Comparison of ENCODE assay signal across 10 cellular contexts in genomic region chr19:38661996-38662395, GRCh38. TPM values are rescaled to one million over a fixed set of nuclear protein-coding genes. Genes with fewer than 3 reads are reported as not detected.
DNase-seq lines count a peak whose midpoint lies in the region; ATAC-seq, FAIRE-seq and TF ChIP-seq lines count a peak whose summit lies in the region.
"Had no signal": no experiment of that assay in that cellular context is flagged by ENCODE, and none has a peak within 500 bp of the region (broad histone marks: within the 10 kb centered on the region; RNA-seq: fewer than 3 reads in every experiment).

No MANE protein-coding gene starts in this region.

- H3K27ac ChIP-seq in right lobe of liver (peak overlapping the region; percentile 31 to 94 (median 76)), HepG2 (ENCODE audit: extremely low read length, insufficient read depth, low read length) (no peak overlapping the region), dorsolateral prefrontal cortex (peak overlapping the region in 56 of 59 donors; percentile 2 to 96 (median 86))

- no peak overlapping the region for H3K4me2 ChIP-seq in HepG2 (ENCODE audit: low read depth, low read length)

- H4K20me1 ChIP-seq in HepG2 (ENCODE audit: insufficient read depth, low read length) = peaks cover 90% of the 10 kb centered on the region

- TF ChIP-seq CTCF in right lobe of liver (IDR thresholded peaks at IDR 0.05) (no peak), HepG2 (CRISPR knock-in tag; IDR thresholded peaks at IDR 0.05) (no peak), dorsolateral prefrontal cortex (IDR thresholded peaks at IDR 0.05 in 54 of 56, conservative IDR thresholded peaks at IDR 0.05 in 2 of 56; ENCODE audit: low read depth in 1 of 56, partially characterized antibody in 56 of 56) (no peak), nephron progenitor cell (IDR thresholded peaks at IDR 0.05) (no peak)

- H3K27me3 Mint-ChIP-seq in nephron progenitor cell (ENCODE audit: low read depth, poor library complexity) = no peaks in the 10 kb centered on the region
- H3K27me3 Mint-ChIP-seq: stimulated activated naive CD8-positive, alpha-beta T cell treated with anti-CD3 and anti-CD28 coated beads, Interleukin-15, Interleukin-2, amounts not matched to agents 100 ng/mL and 50 ng/mL, for 24 hours had no signal

- peak overlapping the region; percentile 28 for H3K4me3 Mint-ChIP-seq in nephron progenitor cell
- H3K4me3 Mint-ChIP-seq: activated T-cell treated with anti-CD3 and anti-CD28 coated beads, Interleukin-2, amount 50 U/mL, for 4 hours; stimulated activated naive CD8-positive, alpha-beta T cell treated with anti-CD3 and anti-CD28 coated beads, Interleukin-15, Interleukin-2, amounts not matched to agents 100 ng/mL and 50 ng/mL, for 24 hours had no signal

- H3K27me3 ChIP-seq in right lobe of liver = no peaks in the 10 kb centered on the region
- no peaks in the 10 kb centered on the region for H3K27me3 ChIP-seq in HepG2 (ENCODE audit: control insufficient read depth in 1 of 2, insufficient read depth in 2 of 2, low read length in 2 of 2)
- no peaks in the 10 kb centered on the region for H3K27me3 ChIP-seq in dorsolateral prefrontal cortex

- no TSS peak for BruUV-seq in HepG2 (replicated peaks; lab: Mats Ljungman, UMichigan)

- intact Hi-C loops in right lobe of liver (cut with DNase I) = no loop called here
- intact Hi-C loops in HepG2 (cut with micrococcal nuclease; ENCODE audit: unreplicated experiment) = no loop called here
- intact Hi-C loops in dorsolateral prefrontal cortex (cut with DNase I) = loop anchor here in 1 of 2 donors (5.0 kb wide), 1 partner anchor 55 kb away; no protein-coding TSS in a partner anchor
- intact Hi-C loops in sciatic nerve (cut with DNase I) = no loop called here

- DNase-seq in right lobe of liver (no peak), HepG2 (ENCODE audit: low spot score) (no peak), dorsolateral prefrontal cortex (no peak), nephron progenitor cell (no peak), epidermal melanocyte (ENCODE audit: insufficient read length, low spot score) (no peak), sciatic nerve (ENCODE audit: low spot score) (no peak), DMS 273 (lab: John Stamatoyannopoulos, UW; ENCODE audit: unreplicated experiment) (no peak)
- DNase-seq: activated T-cell treated with anti-CD3 and anti-CD28 coated beads, Interleukin-2, amount 50 U/mL, for 4 hours had no signal

- CTCF ChIA-PET in HepG2 (lab: Yijun Ruan, JAX; ENCODE audit: low intra/inter-chr PET ratio, low total read pairs) = no interaction called here

- no peak for TF ChIP-seq RAD21 in HepG2 (CRISPR knock-in tag; IDR thresholded peaks at IDR 0.05)

- H3K9me3 ChIP-seq in right lobe of liver (no peaks in the 10 kb centered on the region), HepG2 (ENCODE audit: low read length) (no peaks in the 10 kb centered on the region)

- H3K79me2 ChIP-seq in HepG2 (ENCODE audit: insufficient read depth, low read length) = peaks cover 96% of the 10 kb centered on the region

- ATAC-seq in right lobe of liver (no peak), HepG2 (no peak), sciatic nerve (no peak), GM21529 (IDR thresholded peaks at IDR 0.05; ENCODE audit: unreplicated experiment) (no peak)
- ATAC-seq: activated T-cell treated with anti-CD3 and anti-CD28 coated beads, Interleukin-2, amount 50 U/mL, for 4 hours had no signal

- H3K36me3 ChIP-seq in right lobe of liver (peaks cover 0 to 4% (median 0%) of the 10 kb centered on the region in 4 donors), HepG2 (replicated peaks in 1 of 2; ENCODE audit: control insufficient read depth in 1 of 2, insufficient read depth in 2 of 2, low read length in 2 of 2) (peaks cover 17 to 57% of the 10 kb centered on the region in 2 experiments)

- H3K36me3 Mint-ChIP-seq in nephron progenitor cell (ENCODE audit: low read depth) = peaks cover 7% of the 10 kb centered on the region

- POLR2A ChIA-PET in HepG2 (lab: Yijun Ruan, JAX) = interaction anchor here (1.3 to 2.6 kb wide), 4 partner anchors 9 to 22 kb away, joined by 5 to 8 read pairs (median 8); partner anchors contain the start of gene ACTN4

- no peak overlapping the region for H3K4me3 ChIP-seq in right lobe of liver
- no peak overlapping the region for H3K4me3 ChIP-seq in HepG2 (replicated peaks in 1 of 3; ENCODE audit: insufficient read depth in 1 of 3, low read depth in 2 of 3, low read length in 3 of 3)
- H3K4me3 ChIP-seq in dorsolateral prefrontal cortex = peak overlapping the region in 1 of 59 donors; percentile 4

- FAIRE-seq in HepG2 (lab: Jason Lieb, UNC) = no peak

- peak overlapping the region; percentile 96 for H3K27ac Mint-ChIP-seq in nephron progenitor cell
- H3K27ac Mint-ChIP-seq: stimulated activated naive CD8-positive, alpha-beta T cell treated with anti-CD3 and anti-CD28 coated beads, Interleukin-15, Interleukin-2, amounts not matched to agents 100 ng/mL and 50 ng/mL, for 24 hours had no signal

- no peak for TF ChIP-seq EP300 in HepG2 (IDR thresholded peaks at IDR 0.05; ENCODE audit: low read depth in 2 of 2, low read length in 2 of 2)
- no peak for TF ChIP-seq EP300 in HepG2 (CRISPR knock-in tag; IDR thresholded peaks at IDR 0.05; ENCODE audit: borderline replicate concordance)

- in situ Hi-C loops in HepG2 (cut with HindIII; ENCODE audit: extremely low pct_ligation_motif_present, low pct_unique_long_range_greater_than_20kb) = no loop called here

- H3K4me1 Mint-ChIP-seq in nephron progenitor cell = peaks cover 98% of the 10 kb centered on the region

- WGBS in right lobe of liver (ENCODE audit: insufficient coverage, low coverage, low lambda C conversion rate, missing lambda C conversion rate) = 0% methylated on average over 1 of the region's 1 CpG
- 80% methylated on average over 1 of the region's 1 CpG for WGBS in HepG2 (ENCODE audit: low lambda C conversion rate)

- H3K4me1 ChIP-seq in right lobe of liver (peaks cover 0 to 94% (median 47%) of the 10 kb centered on the region in 4 donors), HepG2 (ENCODE audit: insufficient read depth, low read length) (peaks cover 98% of the 10 kb centered on the region)

- H2AFZ ChIP-seq in HepG2 (ENCODE audit: low read length) = no peak overlapping the region

- no peak overlapping the region for H3K9ac ChIP-seq in HepG2 (ENCODE audit: insufficient read depth, low read depth, low read length)

- TF ChIP-seq POLR2A in right lobe of liver (IDR thresholded peaks at IDR 0.05) = no peak
- no peak for TF ChIP-seq POLR2A in HepG2 (IDR thresholded peaks at IDR 0.05; ENCODE audit: insufficient read depth in 1 of 2, low read depth in 2 of 2, low read length in 2 of 2)

- H3K9me3 Mint-ChIP-seq in nephron progenitor cell = no peaks in the 10 kb centered on the region
- H3K9me3 Mint-ChIP-seq: activated T-cell treated with anti-CD3 and anti-CD28 coated beads, Interleukin-2, amount 50 U/mL, for 4 hours; stimulated activated naive CD8-positive, alpha-beta T cell treated with anti-CD3 and anti-CD28 coated beads, Interleukin-15, Interleukin-2, amounts not matched to agents 100 ng/mL and 50 ng/mL, for 24 hours had no signal

RNA-seq across cellular contexts. Expression of gene ACTN4, which starts 14.5 kb away (rescaled TPM):
- total RNA-seq in right lobe of liver (100 to 1,000 TPM; 142 to 306 (median 201) TPM), HepG2 (2016; rRNA removed; fragmentation: Illumina TruSeq; extraction: Trizol) (167 and 192 TPM in 2 replicates), dorsolateral prefrontal cortex (100 to 1,000 TPM; 271 to 539 (median 377) TPM), sciatic nerve (597 TPM)
- total RNA-seq in HepG2 (2016; cell fraction: cytosol; rRNA removed; fragmentation: Illumina TruSeq; extraction: Trizol; ENCODE audit: low read depth) = 13.8 and 15.0 TPM in 2 replicates
- total RNA-seq in HepG2 (2016; cell fraction: insoluble cytoplasmic fraction; rRNA removed; fragmentation: Illumina TruSeq; extraction: Trizol) = 122 and 176 TPM in 2 replicates
- total RNA-seq in HepG2 (2016; cell fraction: membrane; rRNA removed; fragmentation: Illumina TruSeq; extraction: Trizol) = 28.6 and 34.1 TPM in 2 replicates
- 148 and 165 TPM in 2 replicates for total RNA-seq in HepG2 (2016; cell fraction: nucleus; rRNA removed; fragmentation: Illumina TruSeq; extraction: Trizol)
- polyA plus RNA-seq in HepG2 (2011; rRNA removed) = 171 and 223 TPM in 2 replicates
- polyA plus RNA-seq in HepG2 (2011; cell fraction: cytosol; rRNA removed) = 82.2 and 91.7 TPM in 2 replicates
- polyA plus RNA-seq in HepG2 (2011; cell fraction: nucleus; rRNA removed) = 437 and 620 TPM in 2 replicates
- polyA plus RNA-seq in HepG2 (2012) = 222 and 260 TPM in 2 replicates
- polyA plus RNA-seq in HepG2 (2016; cell fraction: cytosol; fragmentation: Illumina TruSeq; extraction: Trizol; ENCODE audit: low read depth) = 5.8 and 8.5 TPM in 2 replicates
- 192 and 256 TPM in 2 replicates for polyA plus RNA-seq in HepG2 (2016; cell fraction: insoluble cytoplasmic fraction; fragmentation: Illumina TruSeq; extraction: Trizol; ENCODE audit: low read depth)
- 20.9 and 27.6 TPM in 2 replicates for polyA plus RNA-seq in HepG2 (2016; cell fraction: membrane; fragmentation: Illumina TruSeq; extraction: Trizol; ENCODE audit: low read depth)
- 435 and 441 TPM in 2 replicates for polyA plus RNA-seq in HepG2 (2016; cell fraction: nucleus; fragmentation: Illumina TruSeq; extraction: Trizol; ENCODE audit: insufficient read depth, low read depth)
- 172 and 192 TPM in 2 replicates for polyA minus RNA-seq in HepG2 (2011; rRNA and poly(A)+ RNA removed; ENCODE audit: low replicate concordance)
- polyA minus RNA-seq in HepG2 (2011; cell fraction: cytosol; rRNA and poly(A)+ RNA removed) = 86.2 and 95.5 TPM in 2 replicates
- polyA minus RNA-seq in HepG2 (2011; cell fraction: nucleus; rRNA and poly(A)+ RNA removed) = 73.1 and 75.2 TPM in 2 replicates

RNA-seq across cellular contexts. Expression of gene EIF3K, which starts 43.0 kb away (rescaled TPM):
- total RNA-seq in right lobe of liver (100 to 1,000 TPM in 4 of 6 experiments, 10 to 100 TPM in 2; 86.3 to 305 (median 116) TPM), HepG2 (2016; rRNA removed; fragmentation: Illumina TruSeq; extraction: Trizol) (258 and 351 TPM in 2 replicates), dorsolateral prefrontal cortex (100 to 1,000 TPM; 165 to 292 (median 241) TPM), sciatic nerve (168 TPM)
- total RNA-seq in HepG2 (2016; cell fraction: cytosol; rRNA removed; fragmentation: Illumina TruSeq; extraction: Trizol; ENCODE audit: low read depth) = 100 and 104 TPM in 2 replicates
- 260 and 364 TPM in 2 replicates for total RNA-seq in HepG2 (2016; cell fraction: insoluble cytoplasmic fraction; rRNA removed; fragmentation: Illumina TruSeq; extraction: Trizol)
- total RNA-seq in HepG2 (2016; cell fraction: membrane; rRNA removed; fragmentation: Illumina TruSeq; extraction: Trizol) = 174 and 175 TPM in 2 replicates
- total RNA-seq in HepG2 (2016; cell fraction: nucleus; rRNA removed; fragmentation: Illumina TruSeq; extraction: Trizol) = 92.4 TPM in 2 replicates
- polyA plus RNA-seq in HepG2 (2011; rRNA removed) = 179 and 230 TPM in 2 replicates
- 271 and 427 TPM in 2 replicates for polyA plus RNA-seq in HepG2 (2011; cell fraction: cytosol; rRNA removed)
- polyA plus RNA-seq in HepG2 (2011; cell fraction: nucleus; rRNA removed) = 210 and 224 TPM in 2 replicates
- 171 and 172 TPM in 2 replicates for polyA plus RNA-seq in HepG2 (2012)
- polyA plus RNA-seq in HepG2 (2016; cell fraction: cytosol; fragmentation: Illumina TruSeq; extraction: Trizol; ENCODE audit: low read depth) = 106 and 109 TPM in 2 replicates
- 349 and 386 TPM in 2 replicates for polyA plus RNA-seq in HepG2 (2016; cell fraction: insoluble cytoplasmic fraction; fragmentation: Illumina TruSeq; extraction: Trizol; ENCODE audit: low read depth)
- 161 and 168 TPM in 2 replicates for polyA plus RNA-seq in HepG2 (2016; cell fraction: membrane; fragmentation: Illumina TruSeq; extraction: Trizol; ENCODE audit: low read depth)
- 163 and 169 TPM in 2 replicates for polyA plus RNA-seq in HepG2 (2016; cell fraction: nucleus; fragmentation: Illumina TruSeq; extraction: Trizol; ENCODE audit: insufficient read depth, low read depth)
- polyA minus RNA-seq in HepG2 (2011; rRNA and poly(A)+ RNA removed; ENCODE audit: low replicate concordance) = 199 and 296 TPM in 2 replicates
- 94.6 and 127 TPM in 2 replicates for polyA minus RNA-seq in HepG2 (2011; cell fraction: cytosol; rRNA and poly(A)+ RNA removed)
- 43.4 and 51.5 TPM in 2 replicates for polyA minus RNA-seq in HepG2 (2011; cell fraction: nucleus; rRNA and poly(A)+ RNA removed)

RNA-seq across cellular contexts. Expression of gene MAP4K1, which starts 44.2 kb away (rescaled TPM):
- total RNA-seq in right lobe of liver (1 to 10 TPM in 5 of 6 experiments, under 1 TPM in 1; 0.93 to 3.1 (median 2.0) TPM), HepG2 (2016; rRNA removed; fragmentation: Illumina TruSeq; extraction: Trizol) (0.89 TPM in 1 of 2 replicates, not detected in the other), dorsolateral prefrontal cortex (10 to 100 TPM in 10 of 120 experiments, 1 to 10 TPM in 110; 1.2 to 14.7 (median 5.4) TPM), sciatic nerve (6.2 TPM)
- not detected in 2 replicates for total RNA-seq in HepG2 (2016; cell fraction: cytosol; rRNA removed; fragmentation: Illumina TruSeq; extraction: Trizol; ENCODE audit: low read depth)
- total RNA-seq in HepG2 (2016; cell fraction: insoluble cytoplasmic fraction; rRNA removed; fragmentation: Illumina TruSeq; extraction: Trizol) = 0.39 and 0.41 TPM in 2 replicates
- 0.19 and 0.62 TPM in 2 replicates for total RNA-seq in HepG2 (2016; cell fraction: membrane; rRNA removed; fragmentation: Illumina TruSeq; extraction: Trizol)
- 0.60 TPM in 1 of 2 replicates, not detected in the other for total RNA-seq in HepG2 (2016; cell fraction: nucleus; rRNA removed; fragmentation: Illumina TruSeq; extraction: Trizol)
- polyA plus RNA-seq in HepG2 (2011; rRNA removed) = 0.24 and 0.35 TPM in 2 replicates
- 0.05 and 0.31 TPM in 2 replicates for polyA plus RNA-seq in HepG2 (2011; cell fraction: cytosol; rRNA removed)
- polyA plus RNA-seq in HepG2 (2011; cell fraction: nucleus; rRNA removed) = 2.1 and 2.6 TPM in 2 replicates
- polyA plus RNA-seq in HepG2 (2012) = 0.44 and 0.64 TPM in 2 replicates
- not detected in 2 replicates for polyA plus RNA-seq in HepG2 (2016; cell fraction: cytosol; fragmentation: Illumina TruSeq; extraction: Trizol; ENCODE audit: low read depth)
- polyA plus RNA-seq in HepG2 (2016; cell fraction: insoluble cytoplasmic fraction; fragmentation: Illumina TruSeq; extraction: Trizol; ENCODE audit: low read depth) = 0.52 TPM in 1 of 2 replicates, not detected in the other
- not detected in 2 replicates for polyA plus RNA-seq in HepG2 (2016; cell fraction: membrane; fragmentation: Illumina TruSeq; extraction: Trizol; ENCODE audit: low read depth)
- 1.4 and 3.1 TPM in 2 replicates for polyA plus RNA-seq in HepG2 (2016; cell fraction: nucleus; fragmentation: Illumina TruSeq; extraction: Trizol; ENCODE audit: insufficient read depth, low read depth)
- polyA minus RNA-seq in HepG2 (2011; rRNA and poly(A)+ RNA removed; ENCODE audit: low replicate concordance) = 0.91 TPM in 1 of 2 replicates, not detected in the other
- not detected in 2 replicates for polyA minus RNA-seq in HepG2 (2011; cell fraction: cytosol; rRNA and poly(A)+ RNA removed)
- polyA minus RNA-seq in HepG2 (2011; cell fraction: nucleus; rRNA and poly(A)+ RNA removed) = not detected in 2 replicates
